In genomic region chr12:12734561-12735071, GRCh38 we compare ENCODE assay signal across 10 cellular contexts. TPM values are rescaled to one million over a fixed set of nuclear protein-coding genes. Genes with fewer than 3 reads are reported as not detected.
DNase-seq lines count a peak whose midpoint lies in the region; ATAC-seq and TF ChIP-seq lines count a peak whose summit lies in the region.
"Had no signal": no experiment of that assay in that cellular context is flagged by ENCODE, and none has a peak within 500 bp of the region (broad histone marks: within the 10 kb centered on the region; RNA-seq: fewer than 3 reads in every experiment).

No MANE protein-coding gene starts in this region.

- H3K27ac Mint-ChIP-seq in HFFc6 = peak overlapping the region; percentile 96
- H3K27ac Mint-ChIP-seq in naive thymus-derived CD8-positive, alpha-beta T cell = peak overlapping the region; percentile 25 to 95 (median 89)

- peak overlapping the region; percentile 49 to 64 for H3K27ac ChIP-seq in coronary artery

- in situ Hi-C loops in ACHN (cut with HindIII; ENCODE audit: low pct_ligation_motif_present, low pct_unique_long_range_greater_than_20kb, low sequenced_read_pairs) = no loop called here

- H3K27me3 ChIP-seq in H7 (ENCODE audit: control insufficient read depth, insufficient read depth, low read length) = no peaks in the 10 kb centered on the region

- H3K4me1 Mint-ChIP-seq in HFFc6 (ENCODE audit: low read depth) = peaks cover 79% of the 10 kb centered on the region
- H3K4me1 Mint-ChIP-seq in naive thymus-derived CD8-positive, alpha-beta T cell = peaks cover 13 to 47% (median 41%) of the 10 kb centered on the region in 4 donors

- peaks cover 5% of the 10 kb centered on the region; the same call in 1 of the 2 replicates for H3K36me3 Mint-ChIP-seq in HFFc6 (ENCODE audit: low read depth)
- H3K36me3 Mint-ChIP-seq in naive thymus-derived CD8-positive, alpha-beta T cell = peaks cover 0 to 6% (median 0%) of the 10 kb centered on the region in 3 donors

- POLR2A ChIA-PET in naive thymus-derived CD8-positive, alpha-beta T cell (lab: Charles Lee) = interaction anchor here (0.9 to 4.0 kb wide), 5 partner anchors 10 to 378 kb away, joined by 3 to 150 read pairs (median 15); partner anchors contain the start of gene BORCS5

- H3K4me3 ChIP-seq in coronary artery = peak overlapping the region; percentile 9
- H3K4me3 ChIP-seq in H7 (ENCODE audit: insufficient read depth, low read depth, low read length) = no peak overlapping the region

- DNase-seq in ACHN (peak; percentile 69), HFFc6 (peak; percentile 66), coronary artery (ENCODE audit: low spot score) (no peak), H7 (no peak), D341Med (ENCODE audit: low spot score) (no peak), NK-92 (lab: John Stamatoyannopoulos, UW; ENCODE audit: unreplicated experiment) (no peak)
- no peak for DNase-seq in naive thymus-derived CD8-positive, alpha-beta T cell
- DNase-seq in activated CD4-positive, CD25-positive, alpha-beta regulatory T cell (lab: John Stamatoyannopoulos, UW) = no peak
- DNase-seq: effector CD8-positive, alpha-beta T cell; NCI-H446 treated with DMSO at 0.1 percent for 48 hours had no signal

- H3K36me3 ChIP-seq in H7 (replicated peaks; ENCODE audit: control insufficient read depth, insufficient read depth, low read length) = no peaks in the 10 kb centered on the region

- no peaks in the 10 kb centered on the region for H3K9me3 Mint-ChIP-seq in HFFc6
- no peaks in the 10 kb centered on the region for H3K9me3 Mint-ChIP-seq in naive thymus-derived CD8-positive, alpha-beta T cell

- TF ChIP-seq CTCF in HFFc6 (IDR thresholded peaks at IDR 0.05) = no peak
- no peak for TF ChIP-seq CTCF in coronary artery (IDR thresholded peaks at IDR 0.05)

- H3K4me3 Mint-ChIP-seq in HFFc6 = peak overlapping the region; percentile 87
- H3K4me3 Mint-ChIP-seq in naive thymus-derived CD8-positive, alpha-beta T cell = peak overlapping the region in 2 of 10 donors; percentile 18 to 37

- H3K27me3 Mint-ChIP-seq in HFFc6 (ENCODE audit: insufficient read depth) = no peaks in the 10 kb centered on the region; the same call in 1 of the 2 replicates
- H3K27me3 Mint-ChIP-seq in naive thymus-derived CD8-positive, alpha-beta T cell = no peaks in the 10 kb centered on the region

- no peak for ATAC-seq in naive thymus-derived CD8-positive, alpha-beta T cell

RNA-seq across cellular contexts. Expression of gene CDKN1B, which starts 17.4 kb away (rescaled TPM):
- 10 to 100 TPM; 22.9 to 31.4 (median 29.7) TPM for total RNA-seq in HFFc6 (2021; fragmentation: NEBNext Ultra II Directional; extraction: Animal tissue kit (Norgen Biotek cat#: 25700))
- 100 to 1,000 TPM; 161 TPM for total RNA-seq in naive thymus-derived CD8-positive, alpha-beta T cell
- polyA plus RNA-seq in naive thymus-derived CD8-positive, alpha-beta T cell = 10 to 100 TPM in 2 of 3 donors, 1 to 10 TPM in 1; 8.3 to 26.9 (median 20.6) TPM
- 11.7 and 16.8 TPM in 2 replicates for total RNA-seq in H7 (2014; rRNA removed; shearing (Covaris generic))

RNA-seq across cellular contexts. Expression of gene GPR19, which starts 38.6 kb away (rescaled TPM):
- total RNA-seq in HFFc6 (2021; fragmentation: NEBNext Ultra II Directional; extraction: Animal tissue kit (Norgen Biotek cat#: 25700)) = under 1 TPM in 3 of 6 experiments, not detected in 3; 0.15 to 0.31 (median 0.26) TPM
- 1 to 10 TPM; 1.3 to 1.9 TPM for total RNA-seq in naive thymus-derived CD8-positive, alpha-beta T cell
- polyA plus RNA-seq in naive thymus-derived CD8-positive, alpha-beta T cell = under 1 TPM in 2 of 3 donors, not detected in 1; 0.47 to 0.51 TPM
- 4.1 and 5.0 TPM in 2 replicates for total RNA-seq in H7 (2014; rRNA removed; shearing (Covaris generic))

RNA-seq across cellular contexts. Expression of gene APOLD1, which starts 50.8 kb away (rescaled TPM):
- 1 to 10 TPM; 5.0 to 8.6 (median 6.6) TPM for total RNA-seq in HFFc6 (2021; fragmentation: NEBNext Ultra II Directional; extraction: Animal tissue kit (Norgen Biotek cat#: 25700))
- 1 to 10 TPM; 2.5 to 4.3 TPM for total RNA-seq in naive thymus-derived CD8-positive, alpha-beta T cell
- 1 to 10 TPM in 1 of 3 donors, under 1 TPM in 2; 0.14 to 1.4 (median 0.54) TPM for polyA plus RNA-seq in naive thymus-derived CD8-positive, alpha-beta T cell
- 0.62 and 0.89 TPM in 2 replicates for total RNA-seq in H7 (2014; rRNA removed; shearing (Covaris generic))

Comparison
In these comparisons a context has a peak if more than half of its experiments do, and no peak if none do; other contexts are left out.
1. DNase-seq: peak in ACHN (single experiment) and HFFc6 (single experiment); none in coronary artery (single experiment), naive thymus-derived CD8-positive, alpha-beta T cell (0 of 10), H7 (single experiment), D341Med (single experiment), activated CD4-positive, CD25-positive, alpha-beta regulatory T cell (0 of 4) and NK-92 (single experiment).